ENCODE assay signal across 12 cellular contexts in the genomic region with DNA sequence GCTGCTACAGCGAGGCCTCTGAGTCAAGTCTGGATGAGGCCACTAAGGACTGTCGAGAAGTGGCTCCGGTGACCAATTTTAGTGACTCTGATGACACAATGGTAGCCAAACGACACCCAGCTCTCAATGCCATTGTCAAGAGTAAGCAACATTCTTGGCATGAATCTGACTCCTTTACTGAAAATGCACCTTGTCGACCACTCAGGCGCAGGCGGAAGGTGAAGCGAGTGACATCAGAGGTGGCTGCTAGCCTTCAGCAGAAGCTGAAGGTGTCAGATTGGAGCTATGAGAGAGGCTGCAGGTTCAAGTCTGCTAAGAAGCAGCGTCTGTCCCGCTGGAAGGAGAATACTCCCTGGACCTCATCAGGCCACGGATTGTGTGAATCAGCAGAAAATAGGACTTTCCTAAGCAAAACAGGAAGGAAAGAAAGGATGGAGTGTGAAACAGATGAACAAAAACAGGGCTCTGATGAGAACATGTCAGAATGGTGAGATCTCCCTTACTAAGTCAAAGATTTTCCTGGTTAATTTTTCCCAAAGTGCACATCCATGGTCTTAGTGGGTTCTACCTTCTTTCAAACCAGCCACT. TPM values are rescaled to one million over a fixed set of nuclear protein-coding genes. Genes with fewer than 3 reads are reported as not detected.
DNase-seq lines count a peak whose midpoint lies in the region; ATAC-seq and TF ChIP-seq lines count a peak whose summit lies in the region.
"Had no signal": no experiment of that assay in that cellular context is flagged by ENCODE, and none has a peak within 500 bp of the region (broad histone marks: within the 10 kb centered on the region; RNA-seq: fewer than 3 reads in every experiment).

No MANE protein-coding gene starts in this region.

- H3K9ac ChIP-seq in endodermal cell (ENCODE audit: extremely low read depth, low read length, poor library complexity, severe bottlenecking) = no peak overlapping the region
- peak overlapping the region; percentile 15 to 51 (median 21) for H3K9ac ChIP-seq in skeletal muscle tissue (ENCODE audit: low read depth in 1 of 3, low read length in 3 of 3)

- no peak for ATAC-seq in GM19328 (IDR thresholded peaks at IDR 0.05; ENCODE audit: unreplicated experiment)

- H3K27me3 Mint-ChIP-seq in activated CD4-positive, alpha-beta memory T cell treated with anti-CD3 and anti-CD28 coated beads, Interleukin-2, amount 10 ng/mL, durations not matched to agents 7 days and 5 days = no peaks in the 10 kb centered on the region
- H3K27me3 Mint-ChIP-seq in activated CD4-positive, alpha-beta memory T cell treated with anti-CD3 and anti-CD28 coated beads for 36 hours = no peaks in the 10 kb centered on the region
- no peaks in the 10 kb centered on the region for H3K27me3 Mint-ChIP-seq in endodermal cell (ENCODE audit: insufficient read depth)

- no peaks in the 10 kb centered on the region for H3K9me2 ChIP-seq in PC-9 (ENCODE audit: insufficient read depth)

- peak overlapping the region; percentile 28 for H3K4me2 ChIP-seq in PC-9

- CTCF ChIA-PET in activated CD4-positive, alpha-beta memory T cell treated with anti-CD3 and anti-CD28 coated beads, Interleukin-2, amount 10 ng/mL, durations not matched to agents 7 days and 5 days (lab: Charles Lee) = no interaction called here
- CTCF ChIA-PET in activated CD4-positive, alpha-beta memory T cell treated with anti-CD3 and anti-CD28 coated beads for 36 hours (lab: Charles Lee) = interaction anchor here (1.0 kb wide), 1 partner anchor 198 kb away, joined by 3 read pairs; no protein-coding TSS in a partner anchor
- CTCF ChIA-PET in PC-9 (lab: Charles Lee) = no interaction called here

- H3K4me1 Mint-ChIP-seq in activated CD4-positive, alpha-beta memory T cell treated with anti-CD3 and anti-CD28 coated beads, Interleukin-2, amount 10 ng/mL, durations not matched to agents 7 days and 5 days = peaks cover 72% of the 10 kb centered on the region
- H3K4me1 Mint-ChIP-seq in activated CD4-positive, alpha-beta memory T cell treated with anti-CD3 and anti-CD28 coated beads for 36 hours (ENCODE audit: low read depth) = peaks cover 72% of the 10 kb centered on the region
- peaks cover 44% of the 10 kb centered on the region for H3K4me1 Mint-ChIP-seq in endodermal cell

- POLR2A ChIA-PET in activated CD4-positive, alpha-beta memory T cell treated with anti-CD3 and anti-CD28 coated beads, Interleukin-2, amount 10 ng/mL, durations not matched to agents 7 days and 5 days (lab: Charles Lee) = no interaction called here
- POLR2A ChIA-PET in activated CD4-positive, alpha-beta memory T cell treated with anti-CD3 and anti-CD28 coated beads for 36 hours (lab: Charles Lee) = no interaction called here
- POLR2A ChIA-PET in PC-9 (lab: Charles Lee; ENCODE audit: unreplicated experiment) = no interaction called here

- H3K9me3 ChIP-seq in PC-9 (ENCODE audit: insufficient read depth, low read depth) (no peaks in the 10 kb centered on the region), endodermal cell (ENCODE audit: control insufficient read depth, low read length) (no peaks in the 10 kb centered on the region), skeletal muscle tissue (ENCODE audit: control insufficient read depth in 3 of 3, low read length in 3 of 3) (no peaks in the 10 kb centered on the region)

- DNase-seq in activated CD4-positive, alpha-beta memory T cell treated with anti-CD3 and anti-CD28 coated beads, Interleukin-2, amount 10 ng/mL, durations not matched to agents 7 days and 5 days = no peak
- DNase-seq in activated CD4-positive, alpha-beta memory T cell treated with anti-CD3 and anti-CD28 coated beads for 36 hours = no peak
- DNase-seq in PC-9 (no peak), endodermal cell (peak; percentile 47), NCI-H1105 treated with DMSO at 0.1 percent for 48 hours (lab: John Stamatoyannopoulos, UW) (no peak), NCI-H1417 treated with DMSO at 0.1 percent for 48 hours (lab: John Stamatoyannopoulos, UW) (no peak)
- DNase-seq: activated naive CD4-positive, alpha-beta T cell treated with anti-CD3 and anti-CD28 coated beads for 36 hours; foreskin melanocyte; posterior cingulate gyrus; stimulated activated CD4-positive, alpha-beta T cell treated with anti-CD3 and anti-CD28 coated beads, Interleukin-2, amount 100 ng/mL, for 48 hours had no signal

- no peak for TF ChIP-seq CTCF in PC-9 (conservative IDR thresholded peaks at IDR 0.05)
- no peak for TF ChIP-seq CTCF in endodermal cell (conservative IDR thresholded peaks at IDR 0.05)

- WGBS in endodermal cell (ENCODE audit: insufficient coverage in 1 of 2, insufficient read length in 1 of 2), 2 experiments = 92 to 97% methylated on average over 11 of the region's 11 CpGs

- peaks cover 46% of the 10 kb centered on the region for H3K36me3 ChIP-seq in PC-9 (ENCODE audit: low read depth)
- peaks cover 54% of the 10 kb centered on the region for H3K36me3 ChIP-seq in endodermal cell (ENCODE audit: control insufficient read depth, insufficient read depth, low read length)
- peaks cover 10 to 28% (median 14%) of the 10 kb centered on the region in 3 donors for H3K36me3 ChIP-seq in skeletal muscle tissue (ENCODE audit: control insufficient read depth in 3 of 3, insufficient read depth in 3 of 3, low read length in 3 of 3)

- H4K20me1 ChIP-seq in PC-9 (ENCODE audit: insufficient read depth) = peaks cover 71% of the 10 kb centered on the region

- peaks cover 63% of the 10 kb centered on the region for H3K36me3 Mint-ChIP-seq in activated CD4-positive, alpha-beta memory T cell treated with anti-CD3 and anti-CD28 coated beads, Interleukin-2, amount 10 ng/mL, durations not matched to agents 7 days and 5 days (ENCODE audit: low read depth)
- H3K36me3 Mint-ChIP-seq in activated CD4-positive, alpha-beta memory T cell treated with anti-CD3 and anti-CD28 coated beads for 36 hours = peaks cover 55% of the 10 kb centered on the region
- H3K36me3 Mint-ChIP-seq in endodermal cell (ENCODE audit: low read depth) = peaks cover 45% of the 10 kb centered on the region

- peaks cover 13% of the 10 kb centered on the region for H3K27me3 ChIP-seq in PC-9 (ENCODE audit: insufficient read depth, low read depth)
- no peaks in the 10 kb centered on the region for H3K27me3 ChIP-seq in endodermal cell (ENCODE audit: control insufficient read depth, insufficient read depth, low read length, poor library complexity, severe bottlenecking)
- H3K27me3 ChIP-seq in skeletal muscle tissue (ENCODE audit: control insufficient read depth in 3 of 3, insufficient read depth in 3 of 3, low read length in 3 of 3) = no peaks in the 10 kb centered on the region

- no peaks in the 10 kb centered on the region for H3F3A ChIP-seq in PC-9 (ENCODE audit: insufficient read depth, low read depth)

- H3K79me2 ChIP-seq in PC-9 (ENCODE audit: low read depth) = peaks cover 75% of the 10 kb centered on the region

- H3K4me1 ChIP-seq in PC-9 (replicated peaks; ENCODE audit: insufficient read depth) (peaks cover 35% of the 10 kb centered on the region), endodermal cell (ENCODE audit: control insufficient read depth, insufficient read depth, low read length) (peaks cover 10% of the 10 kb centered on the region), skeletal muscle tissue (ENCODE audit: control insufficient read depth in 3 of 3, insufficient read depth in 3 of 3, low read length in 3 of 3) (peaks cover 46 to 56% (median 55%) of the 10 kb centered on the region in 3 donors)

- H3K27ac Mint-ChIP-seq in activated CD4-positive, alpha-beta memory T cell treated with anti-CD3 and anti-CD28 coated beads, Interleukin-2, amount 10 ng/mL, durations not matched to agents 7 days and 5 days = no peak overlapping the region
- H3K27ac Mint-ChIP-seq in activated CD4-positive, alpha-beta memory T cell treated with anti-CD3 and anti-CD28 coated beads for 36 hours = no peak overlapping the region
- no peak overlapping the region for H3K27ac Mint-ChIP-seq in endodermal cell
- H3K27ac Mint-ChIP-seq: activated naive CD4-positive, alpha-beta T cell treated with anti-CD3 and anti-CD28 coated beads for 36 hours had no signal

- H3K4me3 Mint-ChIP-seq in activated CD4-positive, alpha-beta memory T cell treated with anti-CD3 and anti-CD28 coated beads, Interleukin-2, amount 10 ng/mL, durations not matched to agents 7 days and 5 days = peak overlapping the region; percentile 38
- H3K4me3 Mint-ChIP-seq in activated CD4-positive, alpha-beta memory T cell treated with anti-CD3 and anti-CD28 coated beads for 36 hours = no peak overlapping the region
- peak overlapping the region; percentile 98 for H3K4me3 Mint-ChIP-seq in endodermal cell
- H3K4me3 Mint-ChIP-seq: activated naive CD4-positive, alpha-beta T cell treated with anti-CD3 and anti-CD28 coated beads for 36 hours had no signal

- H3K4me3 ChIP-seq in PC-9 (no peak overlapping the region), endodermal cell (ENCODE audit: low read length) (peak overlapping the region; percentile 73), skeletal muscle tissue (ENCODE audit: low read length in 3 of 3) (peak overlapping the region; percentile 22 to 35 (median 31))

- intact Hi-C loops in activated CD4-positive, alpha-beta memory T cell treated with anti-CD3 and anti-CD28 coated beads for 36 hours (cut with micrococcal nuclease) = loop anchor here (5.0 kb wide), 3 partner anchors 587 to 943 kb away; a partner anchor contains a TSS
- intact Hi-C loops in PC-9 (cut with micrococcal nuclease; ENCODE audit: unreplicated experiment) = loop anchor here (5.0 kb wide), 1 partner anchor 577 kb away; a partner anchor contains a TSS

- H2AFZ ChIP-seq in PC-9 = no peak overlapping the region

- H3K27ac ChIP-seq in PC-9 (no peak overlapping the region), endodermal cell (ENCODE audit: low read depth, low read length) (no peak overlapping the region), skeletal muscle tissue (ENCODE audit: low read depth, low read length) (no peak overlapping the region)

- no TSS peak for BruUV-seq in PC-9 (replicated peaks; lab: Mats Ljungman, UMichigan)

- peaks cover 3% of the 10 kb centered on the region for H3K9me3 Mint-ChIP-seq in activated CD4-positive, alpha-beta memory T cell treated with anti-CD3 and anti-CD28 coated beads, Interleukin-2, amount 10 ng/mL, durations not matched to agents 7 days and 5 days
- no peaks in the 10 kb centered on the region for H3K9me3 Mint-ChIP-seq in activated CD4-positive, alpha-beta memory T cell treated with anti-CD3 and anti-CD28 coated beads for 36 hours
- peaks cover 6% of the 10 kb centered on the region for H3K9me3 Mint-ChIP-seq in endodermal cell
- H3K9me3 Mint-ChIP-seq: activated naive CD4-positive, alpha-beta T cell treated with anti-CD3 and anti-CD28 coated beads for 36 hours had no signal

RNA-seq across cellular contexts. Expression of a gene that starts 2.9 kb away (rescaled TPM):
- total RNA-seq in activated CD4-positive, alpha-beta memory T cell treated with anti-CD3 and anti-CD28 coated beads, Interleukin-2, amount 10 ng/mL, durations not matched to agents 7 days and 5 days = 10 to 100 TPM; 57.3 to 58.6 TPM
- 10 to 100 TPM; 50.1 to 52.1 TPM for total RNA-seq in activated CD4-positive, alpha-beta memory T cell treated with anti-CD3 and anti-CD28 coated beads for 36 hours
- total RNA-seq in PC-9 (2021) (124 and 142 TPM in 2 replicates), endodermal cell (100 to 1,000 TPM; 111 to 116 TPM), skeletal muscle tissue (40.2 TPM)
- polyA plus RNA-seq in endodermal cell (2013, experiment 1 of 2) = 36.5 TPM
- polyA plus RNA-seq in endodermal cell (2013, experiment 2 of 2) = 36.3 TPM
